Comparison of ENCODE assay signal across 24 cellular contexts in genomic region chr19:29492761-29493160, GRCh38. TPM values are rescaled to one million over a fixed set of nuclear protein-coding genes. Genes with fewer than 3 reads are reported as not detected.
DNase-seq lines count a peak whose midpoint lies in the region; ATAC-seq, FAIRE-seq and TF ChIP-seq lines count a peak whose summit lies in the region.
"Had no signal": no experiment of that assay in that cellular context is flagged by ENCODE, and none has a peak within 500 bp of the region (broad histone marks: within the 10 kb centered on the region; RNA-seq: fewer than 3 reads in every experiment).

No MANE protein-coding gene starts in this region.

- ATAC-seq in PC-3 (peak; percentile 20; the same call in 1 of the 2 replicates), HG03571 (IDR thresholded peaks at IDR 0.05; ENCODE audit: unreplicated experiment) (no peak), HG02970 (IDR thresholded peaks at IDR 0.05; ENCODE audit: low FRiP score, unreplicated experiment) (no peak)
- ATAC-seq: body of pancreas, GM12878, left lung, right cardiac atrium, T-helper 17 cell had no signal

- DNase-seq in PC-3 (peak; percentile 51), globus pallidus (ENCODE audit: low spot score) (peak; percentile 83), midbrain (lab: John Stamatoyannopoulos, UW) (peak; percentile 53), WERI-Rb-1 (no peak), frontal cortex (ENCODE audit: low spot score in 2 of 2) (no peak)
- DNase-seq: activated CD4-positive, alpha-beta T cell treated with anti-CD3 and anti-CD28 coated beads, Interleukin-2, amount 50 U/mL, for 1 hour; activated CD8-positive, alpha-beta memory T cell treated with anti-CD3 and anti-CD28 coated beads, Interleukin-2, amount 50 U/mL, for 4 hours; activated effector memory CD4-positive, alpha-beta T cell treated with Interleukin-2 at 50 U/mL for 16 hours; body of pancreas; CD8-positive, alpha-beta memory T cell; left lung; MM.1S; NCI-H1694; right cardiac atrium; stimulated activated CD4-positive, alpha-beta T cell treated with anti-CD3 and anti-CD28 coated beads, Interleukin-15, amount 100 ng/mL, for 24 hours; T-helper 17 cell had no signal

- H3K27me3 ChIP-seq in PC-3 (ENCODE audit: low read length), result 0 out of 2 replicates have a peak, but pooled peaks cover 9% of the 10 kb centered on the region
- H3K27me3 ChIP-seq in WERI-Rb-1 (ENCODE audit: insufficient read depth, low read depth, severe bottlenecking), result peaks cover 93% of the 10 kb centered on the region
- H3K27me3 ChIP-seq: body of pancreas had no signal

- intact Hi-C loops in PC-3 (cut with micrococcal nuclease), result no loop called here

- CTCF ChIA-PET in PC-3 (lab: Charles Lee), result no interaction called here

- no peaks in the 10 kb centered on the region for H3K79me2 ChIP-seq in PC-3 (ENCODE audit: low read length)

- POLR2A ChIA-PET in PC-3 (lab: Charles Lee; ENCODE audit: unreplicated experiment), result no interaction called here

- H3K4me2 ChIP-seq in PC-3 (ENCODE audit: low read length), result peak overlapping the region; percentile 41

- H3K4me3 ChIP-seq in PC-3 (ENCODE audit: low read length) (no peak overlapping the region), WERI-Rb-1 (ENCODE audit: low read depth, low read length) (no peak overlapping the region)
- H3K4me3 ChIP-seq: body of pancreas, GM12878, left lung had no signal

- BruUV-seq in PC-3 (replicated peaks; lab: Mats Ljungman, UMichigan), result no TSS peak

- no peaks in the 10 kb centered on the region for H3K9me2 ChIP-seq in PC-3 (replicated peaks; ENCODE audit: low read length)

- H3K36me3 ChIP-seq in PC-3 (ENCODE audit: low read depth, low read length), result no peaks in the 10 kb centered on the region
- H3K36me3 ChIP-seq in WERI-Rb-1, result no peaks in the 10 kb centered on the region
- H3K36me3 ChIP-seq: left lung had no signal

- no peak overlapping the region for H3K9ac ChIP-seq in PC-3 (ENCODE audit: low read length)

- H4K20me1 ChIP-seq in PC-3 (ENCODE audit: low read length), result no peaks in the 10 kb centered on the region

- no peaks in the 10 kb centered on the region for H3K9me3 ChIP-seq in PC-3 (ENCODE audit: low read length)
- no peaks in the 10 kb centered on the region for H3K9me3 ChIP-seq in WERI-Rb-1 (ENCODE audit: severe bottlenecking)
- H3K9me3 ChIP-seq: body of pancreas, left lung had no signal

- H3F3A ChIP-seq in PC-3 (ENCODE audit: low read length, unreplicated experiment), result no peaks in the 10 kb centered on the region

- no peak overlapping the region for H3K27ac ChIP-seq in PC-3 (ENCODE audit: low read length)
- H3K27ac ChIP-seq in temporal lobe (ENCODE audit: low read depth, low read length), result peak overlapping the region; percentile 65
- no peak overlapping the region for H3K27ac ChIP-seq in WERI-Rb-1
- H3K27ac ChIP-seq: body of pancreas, left lung had no signal

- H3K4me1 ChIP-seq in PC-3 (ENCODE audit: insufficient read depth, low read length), result 0 out of 2 replicates have a peak, but pooled peaks cover 9% of the 10 kb centered on the region
- H3K4me1 ChIP-seq: body of pancreas, left lung had no signal

- H2AFZ ChIP-seq in PC-3 (ENCODE audit: low read length), result no peak overlapping the region

- no peak for FAIRE-seq in frontal cortex (lab: Jason Lieb, UNC)
- FAIRE-seq: colon, endometrium, GM12878 had no signal

- no peak for TF ChIP-seq CTCF in PC-3 (conservative IDR thresholded peaks at IDR 0.05; ENCODE audit: low read depth, low read length)
- no peak for TF ChIP-seq CTCF in WERI-Rb-1 (IDR thresholded peaks at IDR 0.05; ENCODE audit: low read depth, low read length)

RNA-seq across cellular contexts. Expression of gene VSTM2B, which starts 33.0 kb away (rescaled TPM):
- not detected in 2 replicates for total RNA-seq in PC-3 (2014; rRNA removed)
- total RNA-seq in temporal lobe, result 15.5 TPM
- 28.9 TPM for total RNA-seq in frontal cortex
- total RNA-seq: body of pancreas; CD8-positive, alpha-beta memory T cell; GM12878; left lung; OCI-LY7; osteoblast; right cardiac atrium; T-helper 17 cell had no signal

Comparison
In these comparisons a context has a peak if more than half of its experiments do, and no peak if none do; other contexts are left out.
1. DNase-seq: peak in PC-3 (single experiment), globus pallidus (single experiment) and midbrain (single experiment); none in WERI-Rb-1 (single experiment) and frontal cortex (0 of 2).
2. RNA of gene VSTM2B, which starts 33.0 kb away (total RNA-seq): 28.9 TPM in frontal cortex (single experiment) and 15.5 TPM in temporal lobe (single experiment); not detected in PC-3; every median in the first group is over 10 times any median in the second.